In genomic region chr1:4021895-4022268, GRCh38 we compare ENCODE assay signal across 23 cellular contexts.
DNase-seq lines count a peak whose midpoint lies in the region; ATAC-seq, FAIRE-seq and TF ChIP-seq lines count a peak whose summit lies in the region.
"Had no signal": no experiment of that assay in that cellular context is flagged by ENCODE, and none has a peak within 500 bp of the region (broad histone marks: within the 10 kb centered on the region; RNA-seq: fewer than 3 reads in every experiment).

No MANE protein-coding gene starts in this region.

- no peaks in the 10 kb centered on the region for H3K79me2 ChIP-seq in OCI-LY7 (ENCODE audit: insufficient read depth, low read depth, low read length)
- no peaks in the 10 kb centered on the region for H3K79me2 ChIP-seq in K562 (ENCODE audit: control insufficient read depth, insufficient read depth, low read length)

- H3K4me3 ChIP-seq in HEK293 (ENCODE audit: low read depth, low read length) (no peak overlapping the region), OCI-LY7 (ENCODE audit: low read depth, low read length, poor library complexity, severe bottlenecking) (no peak overlapping the region), K562 (no peak overlapping the region), H7 (ENCODE audit: insufficient read depth, low read depth, low read length) (no peak overlapping the region), endodermal cell (ENCODE audit: low read length) (no peak overlapping the region)
- H3K4me3 ChIP-seq: BLaER1 treated with 17β-estradiol and CSF1 and Interleukin-3, amounts not matched to agents 10 nM and 100 nM had no signal

- H3K4me1 ChIP-seq in HEK293 (ENCODE audit: control insufficient read depth, insufficient read depth, low read length), result no peaks in the 10 kb centered on the region
- peaks cover 57% of the 10 kb centered on the region for H3K4me1 ChIP-seq in OCI-LY7 (ENCODE audit: insufficient read depth, low read length, poor library complexity, severe bottlenecking)
- H3K4me1 ChIP-seq in K562 (replicated peaks in 1 of 2; ENCODE audit: control insufficient read depth in 2 of 2, insufficient read depth in 2 of 2, low read length in 2 of 2), result peaks cover 0 to 7% of the 10 kb centered on the region in 2 experiments; a peak in 2 of 5 replicates
- H3K4me1 ChIP-seq in endodermal cell (ENCODE audit: control insufficient read depth, insufficient read depth, low read length), result no peaks in the 10 kb centered on the region
- H3K4me1 ChIP-seq: Caco-2 had no signal

- POLR2A ChIA-PET in HEK293 (lab: Yijun Ruan, JAX), result no interaction called here
- POLR2A ChIA-PET in OCI-LY7 (lab: Charles Lee), result no interaction called here
- POLR2A ChIA-PET in K562 (lab: Yijun Ruan, JAX), result no interaction called here

- H3K27me3 ChIP-seq in K562 (ENCODE audit: control insufficient read depth in 2 of 2, insufficient read depth in 2 of 2, low read length in 2 of 2) (peaks cover 9 to 53% of the 10 kb centered on the region in 2 experiments; a peak in 4 of 5 replicates), H7 (ENCODE audit: control insufficient read depth, insufficient read depth, low read length) (no peaks in the 10 kb centered on the region), endodermal cell (ENCODE audit: control insufficient read depth, insufficient read depth, low read length, poor library complexity, severe bottlenecking) (no peaks in the 10 kb centered on the region)

- H3K9ac ChIP-seq in K562 (ENCODE audit: insufficient read depth in 1 of 2, low read depth in 2 of 2, low read length in 2 of 2), result no peak overlapping the region
- no peak overlapping the region for H3K9ac ChIP-seq in endodermal cell (ENCODE audit: extremely low read depth, low read length, poor library complexity, severe bottlenecking)
- H3K9ac ChIP-seq: BLaER1 treated with 17β-estradiol and CSF1 and Interleukin-3, amounts not matched to agents 10 nM and 100 nM had no signal

- no peaks in the 10 kb centered on the region for H4K20me1 ChIP-seq in OCI-LY7 (ENCODE audit: insufficient read depth, low read length)
- H4K20me1 ChIP-seq in K562 (replicated peaks; ENCODE audit: control insufficient read depth, insufficient read depth, low read length), result peaks cover 2% of the 10 kb centered on the region; the same call in 1 of the 2 replicates
- H4K20me1 ChIP-seq: BLaER1 treated with 17β-estradiol and CSF1 and Interleukin-3, amounts not matched to agents 10 nM and 100 nM had no signal

- no peak for TF ChIP-seq EP300 in K562 (IDR thresholded peaks at IDR 0.05; ENCODE audit: low read length)

- in situ Hi-C loops in K562 (cut with MboI), result no loop called here

- WGBS in K562 (ENCODE audit: insufficient coverage, low coverage, missing lambda C conversion rate), result 9% methylated on average over 3 of the region's 3 CpGs
- 80 to 90% methylated on average over 3 of the region's 3 CpGs for WGBS in endodermal cell (ENCODE audit: insufficient coverage in 1 of 2, insufficient read length in 1 of 2), 2 experiments

- H3K9me1 ChIP-seq in K562 (ENCODE audit: control insufficient read depth, insufficient read depth, low read length), result no peaks in the 10 kb centered on the region

- no peak for FAIRE-seq in K562 (lab: Jason Lieb, UNC)
- FAIRE-seq: A204.1, D721Med, G401.6, GM12891, GM19239 had no signal

- H3K27me3 Mint-ChIP-seq in osteocyte (ENCODE audit: unreplicated experiment) (no peaks in the 10 kb centered on the region), endodermal cell (ENCODE audit: insufficient read depth) (peaks cover 2% of the 10 kb centered on the region)
- H3K27me3 Mint-ChIP-seq: B cell had no signal

- no peak overlapping the region for H2AFZ ChIP-seq in OCI-LY7 (ENCODE audit: low read length)
- no peak overlapping the region for H2AFZ ChIP-seq in K562 (ENCODE audit: low read depth, low read length)

- H3K9me3 ChIP-seq in HEK293 (ENCODE audit: control insufficient read depth, insufficient read depth, low read depth, low read length), result no peaks in the 10 kb centered on the region
- no peaks in the 10 kb centered on the region for H3K9me3 ChIP-seq in OCI-LY7 (ENCODE audit: low read length)
- H3K9me3 ChIP-seq in K562 (replicated peaks; ENCODE audit: control insufficient read depth, insufficient read depth, low read depth, low read length), result no peaks in the 10 kb centered on the region
- H3K9me3 ChIP-seq in endodermal cell (ENCODE audit: control insufficient read depth, low read length), result no peaks in the 10 kb centered on the region
- H3K9me3 ChIP-seq: Caco-2 had no signal

- H3K9me3 Mint-ChIP-seq in osteocyte (ENCODE audit: unreplicated experiment) (peaks cover 14% of the 10 kb centered on the region), endodermal cell (no peaks in the 10 kb centered on the region)
- H3K9me3 Mint-ChIP-seq: CD4-positive, alpha-beta T cell; CD8-positive, alpha-beta T cell had no signal

- H3K9me2 ChIP-seq in OCI-LY7 (ENCODE audit: insufficient read depth, low read length), result no peaks in the 10 kb centered on the region

- ATAC-seq in K562, result no peak
- ATAC-seq: CD8-positive, alpha-beta T cell had no signal

- H3K27ac ChIP-seq in HEK293 (ENCODE audit: extremely low read depth, low read depth, low read length) (no peak overlapping the region), OCI-LY7 (ENCODE audit: low read depth, low read length, poor library complexity, severe bottlenecking) (no peak overlapping the region), K562 (ENCODE audit: extremely low read depth, low read depth, low read length) (no peak overlapping the region), endodermal cell (ENCODE audit: low read depth, low read length) (no peak overlapping the region)
- H3K27ac ChIP-seq: BLaER1 treated with 17β-estradiol and CSF1 and Interleukin-3, amounts not matched to agents 10 nM and 100 nM; C4-2B had no signal

- H3K36me3 Mint-ChIP-seq in osteocyte (ENCODE audit: unreplicated experiment), result no peaks in the 10 kb centered on the region
- no peaks in the 10 kb centered on the region for H3K36me3 Mint-ChIP-seq in endodermal cell (ENCODE audit: low read depth)
- H3K36me3 Mint-ChIP-seq: CD8-positive, alpha-beta T cell had no signal

- TF ChIP-seq CTCF in HEK293 (tag by site-specific recombination; IDR thresholded peaks at IDR 0.05), result no peak
- TF ChIP-seq CTCF in OCI-LY7 (conservative IDR thresholded peaks at IDR 0.05; ENCODE audit: low read length), result no peak
- no peak for TF ChIP-seq CTCF in K562 (IDR thresholded peaks at IDR 0.05 in 2 of 3, conservative IDR thresholded peaks at IDR 0.05 in 1 of 3; ENCODE audit: insufficient read depth in 2 of 3, low read depth in 1 of 3, low read length in 3 of 3)
- TF ChIP-seq CTCF in osteocyte (IDR thresholded peaks at IDR 0.05), result no peak
- no peak for TF ChIP-seq CTCF in endodermal cell (conservative IDR thresholded peaks at IDR 0.05)

- CTCF ChIA-PET in HEK293 (lab: Yijun Ruan, JAX), result no interaction called here
- CTCF ChIA-PET in OCI-LY7 (lab: Charles Lee; ENCODE audit: unreplicated experiment), result no interaction called here
- CTCF ChIA-PET in K562 (lab: Yijun Ruan, JAX; ENCODE audit: low intra/inter-chr PET ratio), result no interaction called here

- H3K4me1 Mint-ChIP-seq in osteocyte (ENCODE audit: unreplicated experiment), result no peaks in the 10 kb centered on the region
- H3K4me1 Mint-ChIP-seq in endodermal cell, result no peaks in the 10 kb centered on the region

- no peak overlapping the region for H3K4me3 Mint-ChIP-seq in osteocyte (ENCODE audit: unreplicated experiment)
- no peak overlapping the region for H3K4me3 Mint-ChIP-seq in endodermal cell
- H3K4me3 Mint-ChIP-seq: B cell; CD4-positive, alpha-beta T cell; CD8-positive, alpha-beta T cell had no signal

- no peak overlapping the region for H3K4me2 ChIP-seq in OCI-LY7 (ENCODE audit: low read length)
- H3K4me2 ChIP-seq in K562 (ENCODE audit: insufficient read depth, low read length), result no peak overlapping the region

- no peak for DNase-seq in OCI-LY7 (ENCODE audit: low spot score)
- no peak for DNase-seq in K562 (ENCODE audit: extremely low read depth in 1 of 4, low spot score in 3 of 4)
- no peak for DNase-seq in H7
- no peak for DNase-seq in osteocyte (ENCODE audit: extremely low spot score, unreplicated experiment)
- DNase-seq in endodermal cell, result no peak
- DNase-seq: 8988T; ACHN; AML-193; Caco-2; Calu3; CD4-positive, alpha-beta T cell; DMS79 treated with DMSO at 0.1 percent for 48 hours; GF-D8 had no signal

- no peaks in the 10 kb centered on the region for H3K36me3 ChIP-seq in HEK293 (ENCODE audit: control insufficient read depth in 2 of 2, insufficient read depth in 1 of 2, low read length in 2 of 2)
- H3K36me3 ChIP-seq in OCI-LY7 (ENCODE audit: insufficient read depth, low read length), result peaks cover 5% of the 10 kb centered on the region; the same call in 1 of the 2 replicates
- H3K36me3 ChIP-seq in K562 (ENCODE audit: control insufficient read depth, insufficient read depth, low read length), result no peaks in the 10 kb centered on the region
- H3K36me3 ChIP-seq in H7 (replicated peaks; ENCODE audit: control insufficient read depth, insufficient read depth, low read length), result no peaks in the 10 kb centered on the region
- no peaks in the 10 kb centered on the region for H3K36me3 ChIP-seq in endodermal cell (ENCODE audit: control insufficient read depth, insufficient read depth, low read length)
- H3K36me3 ChIP-seq: BLaER1 treated with 17β-estradiol and CSF1 and Interleukin-3, amounts not matched to agents 10 nM and 100 nM had no signal

- TF ChIP-seq RAD21 in K562 (CRISPR knock-in tag; conservative IDR thresholded peaks at IDR 0.05 in 1 of 2, IDR thresholded peaks at IDR 0.05 in 1 of 2), result no peak

- H3K27ac Mint-ChIP-seq in osteocyte (ENCODE audit: unreplicated experiment) (no peak overlapping the region), endodermal cell (no peak overlapping the region)
- H3K27ac Mint-ChIP-seq: B cell; CD4-positive, alpha-beta T cell; CD8-positive, alpha-beta T cell had no signal

- BruUV-seq in OCI-LY7 (replicated peaks; lab: Mats Ljungman, UMichigan) (TSS peak; percentile 23), K562 (replicated peaks; lab: Mats Ljungman, UMichigan) (no TSS peak)

- TF ChIP-seq POLR2A in K562 (conservative IDR thresholded peaks at IDR 0.05), result no peak

- intact Hi-C loops in OCI-LY7 (cut with micrococcal nuclease; ENCODE audit: unreplicated experiment), result no loop called here
- intact Hi-C loops in K562 (cut with micrococcal nuclease), result no loop called here

TF ChIP-seq in HEK293, 187 proteins besides CTCF, POLR2A, EP300 and RAD21:
- TF ChIP-seq HOXC10 (CRISPR knock-in tag; IDR thresholded peaks at IDR 0.05), result no peak
- peak; percentile 86 for TF ChIP-seq ZNF10 (tag by site-specific recombination; IDR thresholded peaks at IDR 0.05)
- no peak for TF ChIP-seq SP2 (tag by site-specific recombination; IDR thresholded peaks at IDR 0.05)

TF ChIP-seq in K562, 482 proteins besides CTCF, POLR2A, EP300 and RAD21:
- TF ChIP-seq CEBPG (CRISPR knock-in tag; IDR thresholded peaks at IDR 0.05) (no peak), CEBPG (tag; conservative IDR thresholded peaks at IDR 0.05 in 1 of 2, IDR thresholded peaks at IDR 0.05 in 1 of 2) (peak in 1 of 2 experiments; percentile 55; a peak in 2 of 4 replicates), SLC30A9 (CRISPR knock-in tag; IDR thresholded peaks at IDR 0.05) (no peak), ZNF134 (CRISPR knock-in tag; conservative IDR thresholded peaks at IDR 0.05) (peak; percentile 91)
